ENCODE assay signal across 15 cellular contexts in the genomic region with DNA sequence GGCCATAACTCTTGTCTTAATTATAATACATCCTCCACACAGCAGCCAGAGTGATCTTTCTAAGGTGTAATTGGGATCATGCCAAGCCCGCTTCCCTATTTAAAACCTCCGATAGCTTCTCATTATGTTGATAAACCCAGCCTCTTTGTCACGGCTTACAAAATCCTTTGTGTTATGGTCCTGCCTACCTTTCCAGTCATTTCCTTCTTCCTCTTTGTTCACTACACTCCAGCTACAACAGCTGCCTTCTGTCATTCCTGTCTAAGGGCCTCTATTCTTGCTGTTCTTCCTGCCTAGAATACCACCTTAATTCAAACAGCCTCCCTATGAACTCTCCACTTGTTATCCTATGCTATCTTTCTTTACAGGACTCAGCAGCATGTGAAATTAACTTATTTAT.
DNase-seq lines count a peak whose midpoint lies in the region; ATAC-seq and TF ChIP-seq lines count a peak whose summit lies in the region.
"Had no signal": no experiment of that assay in that cellular context is flagged by ENCODE, and none has a peak within 500 bp of the region (broad histone marks: within the 10 kb centered on the region; RNA-seq: fewer than 3 reads in every experiment).

No MANE protein-coding gene starts in this region.

- peaks cover 22% of the 10 kb centered on the region for H3K4me1 Mint-ChIP-seq in endothelial cell (ENCODE audit: unreplicated experiment)
- no peaks in the 10 kb centered on the region for H3K4me1 Mint-ChIP-seq in activated T-cell treated with anti-CD3 and anti-CD28 coated beads, Interleukin-2, amount 50 U/mL, for 4 hours (ENCODE audit: low read depth)
- no peaks in the 10 kb centered on the region for H3K4me1 Mint-ChIP-seq in naive thymus-derived CD8-positive, alpha-beta T cell
- H3K4me1 Mint-ChIP-seq: activated naive CD4-positive, alpha-beta T cell treated with anti-CD3 and anti-CD28 coated beads, Interleukin-2, amount 50 U/mL, for 24 hours had no signal

- H3K27ac Mint-ChIP-seq in endothelial cell (ENCODE audit: unreplicated experiment): peak overlapping the region; percentile 98
- no peak overlapping the region for H3K27ac Mint-ChIP-seq in naive thymus-derived CD8-positive, alpha-beta T cell
- H3K27ac Mint-ChIP-seq: activated naive CD4-positive, alpha-beta T cell treated with anti-CD3 and anti-CD28 coated beads, Interleukin-2, amount 50 U/mL, for 24 hours had no signal

- no peak for TF ChIP-seq CTCF in endothelial cell (IDR thresholded peaks at IDR 0.05; ENCODE audit: unreplicated experiment)

- POLR2A ChIA-PET in naive thymus-derived CD8-positive, alpha-beta T cell (lab: Charles Lee): no interaction called here

- H3K27me3 Mint-ChIP-seq in endothelial cell (ENCODE audit: unreplicated experiment): peaks cover 9% of the 10 kb centered on the region
- H3K27me3 Mint-ChIP-seq in activated T-cell treated with anti-CD3 and anti-CD28 coated beads, Interleukin-2, amount 50 U/mL, for 4 hours (ENCODE audit: low read depth): peaks cover 9% of the 10 kb centered on the region
- peaks cover 5 to 22% (median 6%) of the 10 kb centered on the region in 5 donors for H3K27me3 Mint-ChIP-seq in naive thymus-derived CD8-positive, alpha-beta T cell

- no peaks in the 10 kb centered on the region for H3K36me3 Mint-ChIP-seq in endothelial cell (ENCODE audit: low read depth, unreplicated experiment)
- no peaks in the 10 kb centered on the region for H3K36me3 Mint-ChIP-seq in activated T-cell treated with anti-CD3 and anti-CD28 coated beads, Interleukin-2, amount 50 U/mL, for 4 hours (ENCODE audit: insufficient read depth)
- H3K36me3 Mint-ChIP-seq in naive thymus-derived CD8-positive, alpha-beta T cell: no peaks in the 10 kb centered on the region
- H3K36me3 Mint-ChIP-seq: activated naive CD4-positive, alpha-beta T cell treated with anti-CD3 and anti-CD28 coated beads, Interleukin-2, amount 50 U/mL, for 24 hours had no signal

- H3K4me3 Mint-ChIP-seq in endothelial cell (ENCODE audit: unreplicated experiment): peak overlapping the region; percentile 0
- no peak overlapping the region for H3K4me3 Mint-ChIP-seq in activated T-cell treated with anti-CD3 and anti-CD28 coated beads, Interleukin-2, amount 50 U/mL, for 4 hours
- H3K4me3 Mint-ChIP-seq in naive thymus-derived CD8-positive, alpha-beta T cell: no peak overlapping the region
- H3K4me3 Mint-ChIP-seq: activated naive CD4-positive, alpha-beta T cell treated with anti-CD3 and anti-CD28 coated beads, Interleukin-2, amount 50 U/mL, for 24 hours had no signal

- no peaks in the 10 kb centered on the region for H3K9me3 Mint-ChIP-seq in endothelial cell (ENCODE audit: unreplicated experiment)
- no peaks in the 10 kb centered on the region for H3K9me3 Mint-ChIP-seq in activated T-cell treated with anti-CD3 and anti-CD28 coated beads, Interleukin-2, amount 50 U/mL, for 4 hours
- H3K9me3 Mint-ChIP-seq in naive thymus-derived CD8-positive, alpha-beta T cell: no peaks in the 10 kb centered on the region
- H3K9me3 Mint-ChIP-seq: activated naive CD4-positive, alpha-beta T cell treated with anti-CD3 and anti-CD28 coated beads, Interleukin-2, amount 50 U/mL, for 24 hours had no signal

- no peak for ATAC-seq in HG02981 (IDR thresholded peaks at IDR 0.05; ENCODE audit: unreplicated experiment)
- ATAC-seq in activated T-cell treated with anti-CD3 and anti-CD28 coated beads, Interleukin-2, amount 50 U/mL, for 4 hours: no peak
- no peak for ATAC-seq in naive thymus-derived CD8-positive, alpha-beta T cell
- ATAC-seq in HG02610 (IDR thresholded peaks at IDR 0.05; ENCODE audit: unreplicated experiment): no peak
- ATAC-seq: lower lobe of right lung, pancreas had no signal

- DNase-seq in COR-L47 (lab: John Stamatoyannopoulos, UW): peak; percentile 74
- peak; percentile 70 for DNase-seq in NCI-H1436 (lab: John Stamatoyannopoulos, UW)
- DNase-seq in NCI-H345 treated with DMSO at 0.1 percent for 48 hours (lab: John Stamatoyannopoulos, UW; ENCODE audit: unreplicated experiment): peak; percentile 97
- peak; percentile 31 for DNase-seq in endothelial cell (ENCODE audit: low spot score)
- DNase-seq in activated T-cell treated with anti-CD3 and anti-CD28 coated beads, Interleukin-2, amount 50 U/mL, for 4 hours: no peak
- DNase-seq in naive thymus-derived CD8-positive, alpha-beta T cell: no peak
- DNase-seq: activated CD4-positive, alpha-beta T cell treated with anti-CD3 and anti-CD28 coated beads, Interleukin-2, amount 50 U/mL, for 1 hour; glutamatergic neuron; lower lobe of right lung; NCI-H526; pancreas; substantia nigra had no signal

Comparison
In these comparisons a context has a peak if more than half of its experiments do, and no peak if none do; other contexts are left out.
1. DNase-seq: peak in COR-L47 (single experiment), NCI-H1436 (single experiment), NCI-H345 treated with DMSO at 0.1 percent for 48 hours (single experiment) and endothelial cell (single experiment); none in activated T-cell treated with anti-CD3 and anti-CD28 coated beads, Interleukin-2, amount 50 U/mL, for 4 hours (single experiment) and naive thymus-derived CD8-positive, alpha-beta T cell (0 of 10).